17 cellular contexts compared by ENCODE assay signal in the genomic region with DNA sequence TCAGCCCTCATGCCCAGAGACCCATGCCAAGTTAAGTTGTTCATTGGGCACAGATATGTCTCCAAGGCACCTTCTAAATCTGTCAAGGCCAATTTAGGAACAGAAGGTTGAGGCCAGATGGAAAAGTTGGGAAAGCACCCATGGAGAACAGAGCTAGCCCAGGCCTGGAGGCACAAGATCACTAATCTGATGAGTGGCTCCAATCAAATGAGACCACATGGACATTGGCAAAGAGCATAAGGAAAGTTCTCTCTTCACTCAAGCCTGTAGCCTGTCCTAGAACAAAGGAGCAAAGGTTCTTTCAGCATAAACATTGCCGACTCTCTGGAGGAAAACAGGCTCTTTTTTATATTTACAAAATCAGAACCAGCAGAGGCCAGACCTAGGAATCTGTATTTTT.
DNase-seq lines count a peak whose midpoint lies in the region; ATAC-seq and TF ChIP-seq lines count a peak whose summit lies in the region.
"Had no signal": no experiment of that assay in that cellular context is flagged by ENCODE, and none has a peak within 500 bp of the region (broad histone marks: within the 10 kb centered on the region; RNA-seq: fewer than 3 reads in every experiment).

No MANE protein-coding gene starts in this region.

- no peaks in the 10 kb centered on the region for H3K9me3 ChIP-seq in adipocyte (ENCODE audit: control insufficient read depth, low read length)
- no peaks in the 10 kb centered on the region for H3K9me3 ChIP-seq in tibial artery
- H3K9me3 ChIP-seq: spleen had no signal

- H3K27me3 ChIP-seq in adipocyte (replicated peaks; ENCODE audit: control insufficient read depth, insufficient read depth, low read length) (no peaks in the 10 kb centered on the region), tibial artery (no peaks in the 10 kb centered on the region)
- H3K27me3 ChIP-seq: brain microvascular endothelial cell had no signal

- H3K27ac Mint-ChIP-seq in T-helper 2 cell treated with Interferon-gamma antibody and Interleukin-4, amounts not matched to agents 5 μg/mL and 100 μg/mL, for 36 hours: no peak overlapping the region
- H3K27ac Mint-ChIP-seq: activated CD8-positive, alpha-beta memory T cell treated with anti-CD3 and anti-CD28 coated beads, Interleukin-2, amount 10 ng/mL, durations not matched to agents 7 days and 5 days had no signal

- TF ChIP-seq CTCF in fibroblast of mammary gland (conservative IDR thresholded peaks at IDR 0.05; ENCODE audit: control insufficient read depth, insufficient read depth, low read depth, low read length): no peak
- TF ChIP-seq CTCF in tibial artery (IDR thresholded peaks at IDR 0.05): no peak

- intact Hi-C loops in tibial artery (cut with DNase I; ENCODE audit: low total_unique reads): loop anchor here (10.0 kb wide), 1 partner anchor 787 kb away; a partner anchor contains a TSS

- H3K27ac ChIP-seq in tibial artery: peak overlapping the region; percentile 92 to 94
- H3K27ac ChIP-seq: brain microvascular endothelial cell had no signal

- H3K4me3 Mint-ChIP-seq in T-helper 2 cell treated with Interferon-gamma antibody and Interleukin-4, amounts not matched to agents 5 μg/mL and 100 μg/mL, for 36 hours: no peak overlapping the region
- H3K4me3 Mint-ChIP-seq: activated CD8-positive, alpha-beta memory T cell treated with anti-CD3 and anti-CD28 coated beads, Interleukin-2, amount 10 ng/mL, durations not matched to agents 7 days and 5 days; HFFc6 had no signal

- H3K9me3 Mint-ChIP-seq in T-helper 2 cell treated with Interferon-gamma antibody and Interleukin-4, amounts not matched to agents 5 μg/mL and 100 μg/mL, for 36 hours: no peaks in the 10 kb centered on the region
- H3K9me3 Mint-ChIP-seq: HFFc6 had no signal

- H3K4me1 ChIP-seq in adipocyte (ENCODE audit: control insufficient read depth, insufficient read depth, low read length): peaks cover 36% of the 10 kb centered on the region
- H3K4me1 ChIP-seq in tibial artery: peaks cover 0 to 98% (median 51%) of the 10 kb centered on the region in 4 donors

- no peak for ATAC-seq in GM21529 (IDR thresholded peaks at IDR 0.05; ENCODE audit: unreplicated experiment)
- ATAC-seq: activated CD8-positive, alpha-beta memory T cell treated with anti-CD3 and anti-CD28 coated beads, Interleukin-2, amount 10 ng/mL, durations not matched to agents 7 days and 5 days had no signal

- peak; percentile 63 for DNase-seq in adipocyte (ENCODE audit: low read depth)
- DNase-seq in fibroblast of mammary gland (ENCODE audit: low read depth): peak; percentile 41
- DNase-seq in mucosa of gallbladder (ENCODE audit: low spot score): peak; percentile 45
- peak; percentile 68 to 90 for DNase-seq in tibial artery
- no peak for DNase-seq in superior temporal gyrus (ENCODE audit: extremely low spot score)
- DNase-seq in T-helper 1 cell: no peak
- no peak for DNase-seq in T-helper 2 cell treated with Interferon-gamma antibody and Interleukin-4, amounts not matched to agents 5 μg/mL and 100 μg/mL, for 36 hours (ENCODE audit: low spot score)
- DNase-seq: activated CD8-positive, alpha-beta memory T cell treated with anti-CD3 and anti-CD28 coated beads, Interleukin-2, amount 10 ng/mL, durations not matched to agents 7 days and 5 days; activated naive CD4-positive, alpha-beta T cell; KG1; NCI-H1417 treated with DMSO at 0.1 percent for 48 hours; NCI-H345; spleen had no signal

- no peak overlapping the region for H3K9ac ChIP-seq in adipocyte (ENCODE audit: low read length)

- H3K36me3 ChIP-seq in adipocyte (ENCODE audit: control insufficient read depth, insufficient read depth, low read length, severe bottlenecking): no peaks in the 10 kb centered on the region
- no peaks in the 10 kb centered on the region for H3K36me3 ChIP-seq in tibial artery
- H3K36me3 ChIP-seq: brain microvascular endothelial cell, spleen had no signal

- no peaks in the 10 kb centered on the region for H3K4me1 Mint-ChIP-seq in T-helper 2 cell treated with Interferon-gamma antibody and Interleukin-4, amounts not matched to agents 5 μg/mL and 100 μg/mL, for 36 hours (ENCODE audit: low read depth)
- H3K4me1 Mint-ChIP-seq: activated CD8-positive, alpha-beta memory T cell treated with anti-CD3 and anti-CD28 coated beads, Interleukin-2, amount 10 ng/mL, durations not matched to agents 7 days and 5 days had no signal

- no peaks in the 10 kb centered on the region for H3K36me3 Mint-ChIP-seq in T-helper 2 cell treated with Interferon-gamma antibody and Interleukin-4, amounts not matched to agents 5 μg/mL and 100 μg/mL, for 36 hours (ENCODE audit: low read depth)
- H3K36me3 Mint-ChIP-seq: activated CD8-positive, alpha-beta memory T cell treated with anti-CD3 and anti-CD28 coated beads, Interleukin-2, amount 10 ng/mL, durations not matched to agents 7 days and 5 days had no signal

- peaks cover 2% of the 10 kb centered on the region for H3K27me3 Mint-ChIP-seq in T-helper 2 cell treated with Interferon-gamma antibody and Interleukin-4, amounts not matched to agents 5 μg/mL and 100 μg/mL, for 36 hours (ENCODE audit: low read depth)
- H3K27me3 Mint-ChIP-seq: activated CD8-positive, alpha-beta memory T cell treated with anti-CD3 and anti-CD28 coated beads, Interleukin-2, amount 10 ng/mL, durations not matched to agents 7 days and 5 days had no signal

- H3K4me3 ChIP-seq in adipocyte (ENCODE audit: low read length): no peak overlapping the region
- H3K4me3 ChIP-seq in fibroblast of mammary gland (ENCODE audit: control insufficient read depth, low read depth, low read length): no peak overlapping the region
- H3K4me3 ChIP-seq in tibial artery: no peak overlapping the region
- H3K4me3 ChIP-seq: lung, spleen had no signal

Comparison
In these comparisons a context has a peak if more than half of its experiments do, and no peak if none do; other contexts are left out.
1. DNase-seq: peak in adipocyte (single experiment), fibroblast of mammary gland (single experiment), mucosa of gallbladder (single experiment) and tibial artery (2 of 2); none in superior temporal gyrus (single experiment), T-helper 1 cell (0 of 5) and T-helper 2 cell treated with Interferon-gamma antibody and Interleukin-4, amounts not matched to agents 5 μg/mL and 100 μg/mL, for 36 hours (single experiment).